In genomic region chr4:25621027-25621930, GRCh38 we compare ENCODE assay signal across 1 cellular context.
TF ChIP-seq lines count a peak whose summit lies in the region.

No MANE protein-coding gene starts in this region.

TF ChIP-seq in WTC11, 78 proteins besides CTCF, POLR2A, EP300 and RAD21 (continued from another document):
- TF ChIP-seq ARID4B (CRISPR knock-in tag; IDR thresholded peaks at IDR 0.05; ENCODE audit: borderline replicate concordance) = no peak
